In genomic region chr9:119834064-119834620, GRCh38 we compare ENCODE assay signal across 29 cellular contexts.
"Had no signal": no experiment of that assay in that cellular context is flagged by ENCODE, and none has a peak within 500 bp of the region (broad histone marks: within the 10 kb centered on the region; RNA-seq: fewer than 3 reads in every experiment).

No MANE protein-coding gene starts in this region.

- H3K9me3 ChIP-seq: colonic mucosa, gastroesophageal sphincter, heart left ventricle, mucosa of descending colon, neutrophil, pancreas, right atrium auricular region, suprapubic skin, transverse colon had no signal

- H3K4me1 Mint-ChIP-seq: memory B cell; naive B cell; stimulated activated naive CD8-positive, alpha-beta T cell treated with anti-CD3 and anti-CD28 coated beads, Interleukin-15, amount 100 ng/mL, for 72 hours had no signal

- H3K27me3 ChIP-seq: colonic mucosa, foreskin keratinocyte, gastroesophageal sphincter, heart left ventricle, neutrophil, pancreas, right atrium auricular region, suprapubic skin, transverse colon had no signal

- H3K4me2 ChIP-seq: hepatocyte, smooth muscle cell had no signal

- H3K27me3 Mint-ChIP-seq: dendritic cell treated with granulocyte-macrophage colony-stimulating factor and Interleukin-4, amounts not matched to agents 40 ng/mL and 50 ng/mL, for 4 days; stimulated activated naive CD8-positive, alpha-beta T cell treated with anti-CD3 and anti-CD28 coated beads, Interleukin-15, amount 100 ng/mL, for 72 hours had no signal

- H3K4me1 ChIP-seq: colonic mucosa, foreskin keratinocyte, heart left ventricle, pancreas, right atrium auricular region, suprapubic skin, transverse colon had no signal

- H3K36me3 Mint-ChIP-seq: memory B cell; mesothelial cell of epicardium; naive B cell; natural killer cell treated with Interleukin-12 subunit alpha and Interleukin-12 subunit beta and Interleukin-15 and Interleukin-18, amount 100 ng/mL, for 72 hours had no signal

- DNase-seq: colonic mucosa; effector memory CD4-positive, alpha-beta T cell; heart left ventricle; kidney; mucosa of descending colon; naive B cell; pancreas; stimulated activated CD4-positive, alpha-beta T cell treated with anti-CD3 and anti-CD28 coated beads, Interleukin-12 subunit alpha, Interleukin-12 subunit beta, amount 100 ng/mL, for 4 hours; stimulated activated CD4-positive, alpha-beta T cell treated with anti-CD3 and anti-CD28 coated beads, Interleukin-1b, Interleukin-23, amount 100 ng/mL, for 48 hours; stimulated activated CD4-positive, alpha-beta T cell treated with anti-CD3 and anti-CD28 coated beads, Interleukin-4, amount 100 ng/mL, for 1 hour; stimulated activated CD8-positive, alpha-beta memory T cell treated with anti-CD3 and anti-CD28 coated beads, Interleukin-4, amount 100 ng/mL, for 48 hours; stimulated activated naive CD4-positive, alpha-beta T cell; stimulated activated naive CD8-positive, alpha-beta T cell treated with anti-CD3 and anti-CD28 coated beads, Interleukin-15, amount 100 ng/mL, for 72 hours; transverse colon had no signal

- ATAC-seq: foreskin keratinocyte; gastroesophageal sphincter; heart left ventricle; left lobe of liver; mucosa of descending colon; natural killer cell treated with Interleukin-12 subunit alpha and Interleukin-12 subunit beta and Interleukin-15 and Interleukin-18, amount 100 ng/mL, for 72 hours; pancreas; sciatic nerve; stimulated activated naive CD8-positive, alpha-beta T cell treated with anti-CD3 and anti-CD28 coated beads, Interleukin-15, amount 100 ng/mL, for 72 hours had no signal

- H3K27ac Mint-ChIP-seq: dendritic cell treated with granulocyte-macrophage colony-stimulating factor and Interleukin-4, amounts not matched to agents 40 ng/mL and 50 ng/mL, for 4 days; memory B cell; mesothelial cell of epicardium; naive B cell; natural killer cell treated with Interleukin-12 subunit alpha and Interleukin-12 subunit beta and Interleukin-15 and Interleukin-18, amount 100 ng/mL, for 72 hours; stimulated activated naive CD8-positive, alpha-beta T cell treated with anti-CD3 and anti-CD28 coated beads, Interleukin-15, amount 100 ng/mL, for 72 hours had no signal

- H3K27ac ChIP-seq: colonic mucosa, foreskin keratinocyte, gastroesophageal sphincter, heart left ventricle, hepatocyte, neutrophil, pancreas, right atrium auricular region, suprapubic skin, transverse colon had no signal

- H3K9me3 Mint-ChIP-seq: mesothelial cell of epicardium; natural killer cell treated with Interleukin-12 subunit alpha and Interleukin-12 subunit beta and Interleukin-15 and Interleukin-18, amount 100 ng/mL, for 72 hours; neural crest cell; stimulated activated naive CD8-positive, alpha-beta T cell treated with anti-CD3 and anti-CD28 coated beads, Interleukin-15, amount 100 ng/mL, for 72 hours had no signal

- H3K4me3 Mint-ChIP-seq: dendritic cell treated with granulocyte-macrophage colony-stimulating factor and Interleukin-4, amounts not matched to agents 40 ng/mL and 50 ng/mL, for 4 days; memory B cell; mesothelial cell of epicardium; naive B cell; natural killer cell treated with Interleukin-12 subunit alpha and Interleukin-12 subunit beta and Interleukin-15 and Interleukin-18, amount 100 ng/mL, for 72 hours; neural crest cell; stimulated activated naive CD8-positive, alpha-beta T cell treated with anti-CD3 and anti-CD28 coated beads, Interleukin-15, amount 100 ng/mL, for 72 hours had no signal

- H3K4me3 ChIP-seq: colonic mucosa, gastroesophageal sphincter, heart left ventricle, hepatocyte, lung, mucosa of descending colon, pancreas, right atrium auricular region, smooth muscle cell, suprapubic skin, transverse colon had no signal

- H3K36me3 ChIP-seq: colonic mucosa, gastroesophageal sphincter, heart left ventricle, neutrophil, pancreas, right atrium auricular region, suprapubic skin, transverse colon had no signal
